22 cellular contexts compared by ENCODE assay signal in genomic region chr12:128012110-128012509, GRCh38.
"Had no signal": no experiment of that assay in that cellular context is flagged by ENCODE, and none has a peak within 500 bp of the region (broad histone marks: within the 10 kb centered on the region; RNA-seq: fewer than 3 reads in every experiment).

No MANE protein-coding gene starts in this region.

- H3K36me3 Mint-ChIP-seq: immature natural killer cell, mesothelial cell of epicardium, naive B cell had no signal

- H3K27ac Mint-ChIP-seq: dendritic cell treated with granulocyte-macrophage colony-stimulating factor and Interleukin-4, amounts not matched to agents 40 ng/mL and 50 ng/mL, for 4 days; effector memory CD8-positive, alpha-beta T cell; endodermal cell; immature natural killer cell; mesothelial cell of epicardium; naive B cell had no signal

- H3K4me3 Mint-ChIP-seq: dendritic cell treated with granulocyte-macrophage colony-stimulating factor and Interleukin-4, amounts not matched to agents 40 ng/mL and 50 ng/mL, for 4 days; effector memory CD8-positive, alpha-beta T cell; endodermal cell; immature natural killer cell; mesothelial cell of epicardium; naive B cell had no signal

- H3K27me3 Mint-ChIP-seq: dendritic cell treated with granulocyte-macrophage colony-stimulating factor and Interleukin-4, amounts not matched to agents 40 ng/mL and 50 ng/mL, for 4 days; effector memory CD8-positive, alpha-beta T cell; naive B cell had no signal

- H3K9me3 Mint-ChIP-seq: dendritic cell treated with granulocyte-macrophage colony-stimulating factor and Interleukin-4, amounts not matched to agents 40 ng/mL and 50 ng/mL, for 4 days; endodermal cell; mesothelial cell of epicardium had no signal

- DNase-seq: colonic mucosa; cortex of kidney; effector CD8-positive, alpha-beta T cell; effector memory CD8-positive, alpha-beta T cell; endodermal cell; erythroblast; foreskin keratinocyte; heart left ventricle; hypothalamus; immature natural killer cell; islet precursor cell; kidney; kidney glomerular epithelial cell; left lung; left ventricle myocardium superior; lower lobe of right lung; mesenchymal stem cell; naive B cell had no signal

- ATAC-seq: effector memory CD8-positive, alpha-beta T cell; esophagus mucosa; foreskin keratinocyte; gastroesophageal sphincter; heart left ventricle; left lung; left ventricle myocardium superior; lower lobe of right lung had no signal

- H3K4me1 Mint-ChIP-seq: immature natural killer cell, naive B cell had no signal
